In genomic region chr15:57376695-57377477, GRCh38 we compare ENCODE assay signal across 9 cellular contexts. TPM values are rescaled to one million over a fixed set of nuclear protein-coding genes. Genes with fewer than 3 reads are reported as not detected.
DNase-seq lines count a peak whose midpoint lies in the region; ATAC-seq, FAIRE-seq and TF ChIP-seq lines count a peak whose summit lies in the region.
"Had no signal": no experiment of that assay in that cellular context is flagged by ENCODE, and none has a peak within 500 bp of the region (broad histone marks: within the 10 kb centered on the region; RNA-seq: fewer than 3 reads in every experiment).

No MANE protein-coding gene starts in this region.

- H4K5ac ChIP-seq in H9 (ENCODE audit: insufficient read length, low read depth, low read length), result no peak overlapping the region

- H3K18ac ChIP-seq in H9 (ENCODE audit: insufficient read length, low read depth, low read length), result peak overlapping the region; percentile 9

- H4K20me1 ChIP-seq in H9 (ENCODE audit: control insufficient read depth, insufficient read depth, insufficient read length), result no peaks in the 10 kb centered on the region

- H3K23me2 ChIP-seq in H9 (ENCODE audit: insufficient read length, low read depth, low read length, poor library complexity, severe bottlenecking), result peaks cover 14% of the 10 kb centered on the region

- ATAC-seq in A549 (peak; percentile 60 to 69), right lobe of liver (peak; percentile 63 to 76 (median 68)), GM18505 (IDR thresholded peaks at IDR 0.05; ENCODE audit: unreplicated experiment) (no peak)

- no peak for TF ChIP-seq CTCF in A549 (IDR thresholded peaks at IDR 0.05)
- no peak for TF ChIP-seq CTCF in H9 (conservative IDR thresholded peaks at IDR 0.05)
- no peak for TF ChIP-seq CTCF in right lobe of liver (IDR thresholded peaks at IDR 0.05)
- TF ChIP-seq CTCF in tibial artery (IDR thresholded peaks at IDR 0.05), result no peak

- DNase-seq in A549 (ENCODE audit: low read depth in 1 of 2, low spot score in 1 of 2) (peak; percentile 22 to 58), H9 (peak; percentile 62), caudate nucleus (lab: John Stamatoyannopoulos, UW) (no peak), right lobe of liver (peak; percentile 77 to 89 (median 78)), tibial artery (peak; percentile 69 to 74), GM19240 (ENCODE audit: insufficient read length, low spot score) (no peak), NCI-H526 treated with DMSO at 0.1 percent for 48 hours (lab: John Stamatoyannopoulos, UW) (no peak)

- H3K4me3 ChIP-seq in A549 (peak overlapping the region; percentile 91), right lobe of liver (peak overlapping the region; percentile 75 to 88 (median 81)), tibial artery (peak overlapping the region; percentile 63 to 65)

- H3K56ac ChIP-seq in H9 (ENCODE audit: insufficient read length, low read depth, low read length), result no peak overlapping the region

- H2AK5ac ChIP-seq in H9 (ENCODE audit: insufficient read length, low read length), result no peak overlapping the region

- peak overlapping the region; percentile 79 to 88 for H3K4me3 Mint-ChIP-seq in H9

- H3K9ac ChIP-seq in H9 (ENCODE audit: extremely low read depth, insufficient read length, low read length), result no peak overlapping the region

- H3K36me3 ChIP-seq in right lobe of liver (no peaks in the 10 kb centered on the region), tibial artery (no peaks in the 10 kb centered on the region)

- TF ChIP-seq POLR2A in A549 (IDR thresholded peaks at IDR 0.05; ENCODE audit: low read length) (no peak), right lobe of liver (IDR thresholded peaks at IDR 0.05) (no peak), GM18505 (IDR thresholded peaks at IDR 0.05; ENCODE audit: borderline replicate concordance, extremely low read depth, insufficient read depth, insufficient read length) (no peak)

- H3K23ac ChIP-seq in H9 (ENCODE audit: insufficient read length, low read depth, low read length), result no peak overlapping the region

- no peak for TF ChIP-seq RAD21 in A549 (conservative IDR thresholded peaks at IDR 0.05 in 1 of 2, IDR thresholded peaks at IDR 0.05 in 1 of 2)

- no peak overlapping the region for H2BK120ac ChIP-seq in H9 (ENCODE audit: low read depth, low read length, poor library complexity, severe bottlenecking)

- peaks cover 9% of the 10 kb centered on the region; the same call in 2 of the 3 replicates for H3K4me1 ChIP-seq in A549
- peaks cover 3% of the 10 kb centered on the region; the same call in 1 of the 2 replicates for H3K4me1 ChIP-seq in H9 (ENCODE audit: insufficient read depth, low read length)
- peaks cover 0 to 34% (median 8%) of the 10 kb centered on the region in 4 donors for H3K4me1 ChIP-seq in right lobe of liver
- peaks cover 0 to 18% (median 13%) of the 10 kb centered on the region in 4 donors for H3K4me1 ChIP-seq in tibial artery

- no peak overlapping the region for H2BK20ac ChIP-seq in H9 (ENCODE audit: low read depth, low read length, poor library complexity, severe bottlenecking)

- H3K79me1 ChIP-seq in H9 (ENCODE audit: insufficient read depth, low read depth, low read length, poor library complexity, severe bottlenecking), result no peaks in the 10 kb centered on the region

- H3K27me3 ChIP-seq in H9 (ENCODE audit: insufficient read depth, low read length) (no peaks in the 10 kb centered on the region; the same call in 1 of the 2 replicates), right lobe of liver (no peaks in the 10 kb centered on the region), tibial artery (peaks cover 0 to 17% of the 10 kb centered on the region in 2 donors)

- H3K4ac ChIP-seq in H9 (ENCODE audit: low read depth, low read length), result no peak overlapping the region

- TF ChIP-seq EP300 in A549 (IDR thresholded peaks at IDR 0.05), result no peak

- POLR2A ChIA-PET in A549 (lab: Yijun Ruan, JAX), result interaction anchor here (1.0 kb wide), 1 partner anchor 12 kb away, joined by 3 read pairs; no protein-coding TSS in a partner anchor

- H4K91ac ChIP-seq in H9 (ENCODE audit: insufficient read length, low read depth, low read length), result no peak overlapping the region

- intact Hi-C loops in right lobe of liver (cut with DNase I) (no loop called here), tibial artery (cut with DNase I; ENCODE audit: low total_unique reads) (no loop called here)

- H3K27ac Mint-ChIP-seq in H9, result peak overlapping the region in 1 of 3 experiments; percentile 85; a peak in 1 of 7 replicates

- peaks cover 0 to 2% (median 0%) of the 10 kb centered on the region in 3 experiments; a peak in 2 of 7 replicates for H3K36me3 Mint-ChIP-seq in H9 (ENCODE audit: insufficient read depth in 1 of 3, low read depth in 3 of 3)

- H2BK15ac ChIP-seq in H9 (ENCODE audit: low read depth, low read length), result no peak overlapping the region

- no peak overlapping the region for H2AFZ ChIP-seq in H9 (ENCODE audit: low read length)

- H3K4me1 Mint-ChIP-seq in H9, result peaks cover 45 to 60% of the 10 kb centered on the region in 2 experiments

- WGBS in A549 (ENCODE audit: missing lambda C conversion rate), result 12% methylated on average over 26 of the region's 49 CpGs
- WGBS in H9 (ENCODE audit: extremely low coverage, insufficient read length, low lambda C conversion rate), result no CpG with 5 or more reads among the region's 49 CpGs
- 13% methylated on average over 17 of the region's 49 CpGs for WGBS in right lobe of liver (ENCODE audit: insufficient coverage, low coverage, low lambda C conversion rate, missing lambda C conversion rate)

- H3K79me2 ChIP-seq in H9 (ENCODE audit: insufficient read depth, low read length), result no peaks in the 10 kb centered on the region; the same call in 1 of the 2 replicates

- H3K27ac ChIP-seq in A549, result peak overlapping the region; percentile 66 to 85
- no peak overlapping the region for H3K27ac ChIP-seq in H9 (ENCODE audit: insufficient read length, low read depth, low read length)
- H3K27ac ChIP-seq in caudate nucleus (ENCODE audit: low read depth, low read length), result peak overlapping the region; percentile 7
- peak overlapping the region; percentile 95 to 97 (median 96) for H3K27ac ChIP-seq in right lobe of liver
- peak overlapping the region; percentile 59 to 62 for H3K27ac ChIP-seq in tibial artery

- H3T11ph ChIP-seq in H9 (ENCODE audit: low read length), result no peak overlapping the region

- H2BK12ac ChIP-seq in H9 (ENCODE audit: insufficient read length, low read depth, low read length), result no peak overlapping the region

- peaks cover 0 to 3% of the 10 kb centered on the region in 2 experiments; a peak in 1 of 5 replicates for H3K9me3 Mint-ChIP-seq in H9

- H3K14ac ChIP-seq in H9 (ENCODE audit: insufficient read depth, low read length), result no peak overlapping the region

- peaks cover 33% of the 10 kb centered on the region for H3K27me3 Mint-ChIP-seq in H9 (ENCODE audit: low read depth)

- H4K8ac ChIP-seq in H9 (replicated peaks; ENCODE audit: insufficient read length, low read depth, low read length), result no peak overlapping the region

- H3K4me2 ChIP-seq in A549, result peak overlapping the region; percentile 100
- peak overlapping the region; percentile 90 for H3K4me2 ChIP-seq in H9 (ENCODE audit: insufficient read depth, insufficient read length, low read length)

- CTCF ChIA-PET in A549 (lab: Yijun Ruan, JAX), result interaction anchor here (0.6 to 4.3 kb wide), 27 partner anchors 9 to 886 kb away, joined by 3 to 50 read pairs (median 4); no protein-coding TSS in a partner anchor

- H2BK5ac ChIP-seq in H9 (ENCODE audit: insufficient read length, low read length), result no peak overlapping the region

- FAIRE-seq in A549 (lab: Jason Lieb, UNC), result no peak
- FAIRE-seq: GM18507 had no signal

- H3K9me3 ChIP-seq in A549 (no peaks in the 10 kb centered on the region), H9 (ENCODE audit: control insufficient read depth, low read depth, low read length) (no peaks in the 10 kb centered on the region), right lobe of liver (no peaks in the 10 kb centered on the region), tibial artery (no peaks in the 10 kb centered on the region)

TF ChIP-seq in A549, 52 proteins besides CTCF, POLR2A, EP300 and RAD21:
- TF ChIP-seq FOSB (CRISPR knock-in tag; IDR thresholded peaks at IDR 0.05) (no peak), ZFP36 (IDR thresholded peaks at IDR 0.05; ENCODE audit: borderline replicate concordance, partially characterized antibody) (no peak), ESRRA (IDR thresholded peaks at IDR 0.05; ENCODE audit: borderline replicate concordance, low read length) (no peak), CEBPB (IDR thresholded peaks at IDR 0.05) (0 out of 4 replicates have a peak, but pooled peaks have one; percentile 12 to 25), MAX (IDR thresholded peaks at IDR 0.05) (peak; percentile 26; the same call in 1 of the 2 replicates), CHD2 (IDR thresholded peaks at IDR 0.05; ENCODE audit: low read length, partially characterized antibody) (no peak), KDM1A (IDR thresholded peaks at IDR 0.05; ENCODE audit: low read depth) (no peak), SMC3 (IDR thresholded peaks at IDR 0.05) (no peak), JUN (IDR thresholded peaks at IDR 0.05) (no peak), EHF (CRISPR knock-in tag; IDR thresholded peaks at IDR 0.05) (no peak), E2F6 (IDR thresholded peaks at IDR 0.05; ENCODE audit: borderline replicate concordance, low read depth) (peak; percentile 62; the same call in 1 of the 2 replicates)

RNA-seq across cellular contexts. Expression of gene CGNL1, which starts 0.6 kb away (rescaled TPM):
- polyA plus RNA-seq in A549 (2011; rRNA removed), result 1.8 and 2.3 TPM in 2 replicates
- 0.79 and 0.83 TPM in 2 replicates for polyA plus RNA-seq in A549 (2012; cell fraction: cytosol; rRNA removed)
- polyA plus RNA-seq in A549 (2012; cell fraction: nucleus; rRNA removed), result 1.2 and 1.6 TPM in 2 replicates
- polyA plus RNA-seq in A549 (2017; fragmentation: RNase III; extraction: RNeasy Plus Mini Kit Qiagen cat#74134 plus additional on column Dnase treatment), result 1.4 to 1.8 TPM (median 1.6 TPM) in 3 replicates
- polyA minus RNA-seq in A549 (2011; rRNA and poly(A)+ RNA removed), result 2.6 and 3.1 TPM in 2 replicates
- 32.5 and 34.6 TPM in 2 replicates for total RNA-seq in H9 (2021)
- 10 to 100 TPM; 23.6 to 54.5 (median 42.9) TPM for total RNA-seq in right lobe of liver

Comparison
In these comparisons a context has a peak if more than half of its experiments do, and no peak if none do; other contexts are left out.
1. DNase-seq: peak in A549 (2 of 2), H9 (single experiment), right lobe of liver (3 of 3) and tibial artery (2 of 2); none in caudate nucleus (0 of 61), GM19240 (single experiment) and NCI-H526 treated with DMSO at 0.1 percent for 48 hours (single experiment).
2. Peak in every context shown above with its lines, with median percentiles within 50 percentile points of each other: H3K4me3 ChIP-seq.